In genomic region chr9:112796485-112796884, GRCh38 we compare ENCODE assay signal across 25 cellular contexts. TPM values are rescaled to one million over a fixed set of nuclear protein-coding genes. Genes with fewer than 3 reads are reported as not detected.
DNase-seq lines count a peak whose midpoint lies in the region; ATAC-seq, FAIRE-seq and TF ChIP-seq lines count a peak whose summit lies in the region.
"Had no signal": no experiment of that assay in that cellular context is flagged by ENCODE, and none has a peak within 500 bp of the region (broad histone marks: within the 10 kb centered on the region; RNA-seq: fewer than 3 reads in every experiment).

No MANE protein-coding gene starts in this region.

- H3K4me2 ChIP-seq in IMR-90 (ENCODE audit: low read depth, low read length) (no peak overlapping the region), K562 (ENCODE audit: insufficient read depth, low read length) (no peak overlapping the region)
- H3K4me2 ChIP-seq: A549; BLaER1 treated with 17β-estradiol and CSF1 and Interleukin-3, amounts not matched to agents 10 nM and 100 nM had no signal

- H2BK15ac ChIP-seq in IMR-90 (ENCODE audit: low read depth, low read length) = no peak overlapping the region

- POLR2A ChIA-PET in IMR-90 (lab: Charles Lee; ENCODE audit: unreplicated experiment) (no interaction called here), K562 (lab: Yijun Ruan, JAX) (no interaction called here)

- H3K4ac ChIP-seq in IMR-90 (ENCODE audit: low read depth, low read length) = no peak overlapping the region

- H3K56ac ChIP-seq in IMR-90 (ENCODE audit: extremely low read depth, insufficient read depth, low read length) = no peak overlapping the region

- no peak overlapping the region for H3K18ac ChIP-seq in IMR-90 (ENCODE audit: low read depth, low read length)

- no peak overlapping the region for H2BK20ac ChIP-seq in IMR-90 (ENCODE audit: low read depth, low read length)

- H4K20me1 ChIP-seq in IMR-90 (ENCODE audit: insufficient read depth, low read length) = peaks cover 14% of the 10 kb centered on the region
- 0 out of 2 replicates have a peak, but pooled peaks cover 3% of the 10 kb centered on the region for H4K20me1 ChIP-seq in K562 (replicated peaks; ENCODE audit: control insufficient read depth, insufficient read depth, low read length)

- H4K5ac ChIP-seq in IMR-90 (ENCODE audit: low read depth, low read length) = no peak overlapping the region

- TF ChIP-seq CTCF in IMR-90 (conservative IDR thresholded peaks at IDR 0.05; ENCODE audit: low read depth, low read length) (no peak), K562 (IDR thresholded peaks at IDR 0.05 in 2 of 3, conservative IDR thresholded peaks at IDR 0.05 in 1 of 3; ENCODE audit: insufficient read depth in 2 of 3, low read depth in 1 of 3, low read length in 3 of 3) (no peak), lower lobe of right lung (IDR thresholded peaks at IDR 0.05) (no peak), left lung (IDR thresholded peaks at IDR 0.05) (no peak), coronary artery (IDR thresholded peaks at IDR 0.05) (no peak)

- H3K23ac ChIP-seq in IMR-90 (ENCODE audit: low read depth, low read length) = no peak overlapping the region

- intact Hi-C loops in IMR-90 (cut with micrococcal nuclease) = no loop called here
- intact Hi-C loops in K562 (cut with micrococcal nuclease) = loop anchor here (10.0 kb wide), 4 partner anchors 132 to 702 kb away; no protein-coding TSS in a partner anchor
- intact Hi-C loops in lower lobe of right lung (cut with DNase I) = no loop called here
- intact Hi-C loops in left lung (cut with DNase I) = no loop called here
- intact Hi-C loops in left colon (cut with DNase I, micrococcal nuclease) = no loop called here

- BruUV-seq in IMR-90 (replicated peaks; lab: Mats Ljungman, UMichigan) = no TSS peak
- no TSS peak for BruUV-seq in K562 (replicated peaks; lab: Mats Ljungman, UMichigan)

- H3K9me1 ChIP-seq in IMR-90 (ENCODE audit: insufficient read depth, low read length) (peaks cover 3% of the 10 kb centered on the region; the same call in 1 of the 2 replicates), K562 (ENCODE audit: control insufficient read depth, insufficient read depth, low read length) (peaks cover 4% of the 10 kb centered on the region)

- dilution Hi-C loops in IMR-90 (cut with HindIII; ENCODE audit: low sequenced_read_pairs, unreplicated experiment) = no loop called here

- TF ChIP-seq POLR2A in IMR-90 (IDR thresholded peaks at IDR 0.05; ENCODE audit: low read depth, low read length) = no peak
- TF ChIP-seq POLR2A in K562 (conservative IDR thresholded peaks at IDR 0.05) = no peak

- H3K4me3 ChIP-seq in IMR-90 (ENCODE audit: insufficient read depth, low read depth, low read length) (no peak overlapping the region), K562 (no peak overlapping the region), lower lobe of right lung (no peak overlapping the region), left lung (no peak overlapping the region), coronary artery (no peak overlapping the region)
- H3K4me3 ChIP-seq: A549; BLaER1 treated with 17β-estradiol and CSF1 and Interleukin-3, amounts not matched to agents 10 nM and 100 nM; GM12878; GM23248 had no signal

- no peak for TF ChIP-seq EP300 in K562 (IDR thresholded peaks at IDR 0.05; ENCODE audit: low read length)

- H3K27me3 ChIP-seq in IMR-90 (ENCODE audit: control insufficient read depth, insufficient read depth, low read length) (no peaks in the 10 kb centered on the region), K562 (ENCODE audit: control insufficient read depth in 2 of 2, insufficient read depth in 2 of 2, low read length in 2 of 2) (no peaks in the 10 kb centered on the region), lower lobe of right lung (ENCODE audit: low read depth) (no peaks in the 10 kb centered on the region), left lung (no peaks in the 10 kb centered on the region)
- H3K27me3 ChIP-seq: BE2C; BLaER1 treated with 17β-estradiol and CSF1 and Interleukin-3, amounts not matched to agents 10 nM and 100 nM had no signal

- no peak overlapping the region for H2BK5ac ChIP-seq in IMR-90 (ENCODE audit: low read depth, low read length, poor library complexity, severe bottlenecking)

- ATAC-seq in IMR-90 (ENCODE audit: low read depth) (no peak), K562 (no peak; the same call in 2 of the 3 replicates), lower lobe of right lung (no peak), left lung (no peak), left colon (no peak)
- ATAC-seq: A549, GM12878 had no signal

- TF ChIP-seq RAD21 in IMR-90 (IDR thresholded peaks at IDR 0.05; ENCODE audit: low read length) (no peak), K562 (CRISPR knock-in tag; conservative IDR thresholded peaks at IDR 0.05 in 1 of 2, IDR thresholded peaks at IDR 0.05 in 1 of 2) (no peak)

- no peak overlapping the region for H4K91ac ChIP-seq in IMR-90 (ENCODE audit: insufficient read depth, low read depth, low read length)

- H2AFZ ChIP-seq in IMR-90 (replicated peaks; ENCODE audit: low read length, poor library complexity) (no peak overlapping the region), K562 (ENCODE audit: low read depth, low read length) (no peak overlapping the region)
- H2AFZ ChIP-seq: GM23248 had no signal

- H3K9ac ChIP-seq in IMR-90 (ENCODE audit: low read depth, low read length) = no peak overlapping the region
- H3K9ac ChIP-seq in K562 (ENCODE audit: insufficient read depth in 1 of 2, low read depth in 2 of 2, low read length in 2 of 2) = no peak overlapping the region
- H3K9ac ChIP-seq: BLaER1 treated with 17β-estradiol and CSF1 and Interleukin-3, amounts not matched to agents 10 nM and 100 nM; GM23248 had no signal

- no peak overlapping the region for H2BK120ac ChIP-seq in IMR-90 (ENCODE audit: low read depth, low read length)

- in situ Hi-C loops in IMR-90 (cut with MboI; ENCODE audit: low sequenced_read_pairs) = no loop called here
- in situ Hi-C loops in K562 (cut with MboI) = no loop called here

- peaks cover 14 to 26% of the 10 kb centered on the region in 2 experiments; a peak in 3 of 4 replicates for H3K79me1 ChIP-seq in IMR-90 (ENCODE audit: low read depth in 1 of 2, low read length in 2 of 2)

- WGBS in IMR-90 (ENCODE audit: extremely low coverage in 2 of 2, insufficient read length in 1 of 2), 2 experiments = 100% methylated on average over 1 of the region's 8 CpGs; no CpG with 5 or more reads in 1 of the 2 experiments
- WGBS in K562 (ENCODE audit: insufficient coverage, low coverage, missing lambda C conversion rate) = 68% methylated on average over 8 of the region's 8 CpGs

- no peaks in the 10 kb centered on the region for H3K36me3 ChIP-seq in IMR-90 (ENCODE audit: control insufficient read depth, insufficient read depth, low read length)
- no peaks in the 10 kb centered on the region for H3K36me3 ChIP-seq in K562 (ENCODE audit: control insufficient read depth, insufficient read depth, low read length)
- no peaks in the 10 kb centered on the region for H3K36me3 ChIP-seq in lower lobe of right lung
- H3K36me3 ChIP-seq in left lung = no peaks in the 10 kb centered on the region
- H3K36me3 ChIP-seq: BE2C had no signal

- DNase-seq in IMR-90 (no peak), K562 (ENCODE audit: extremely low read depth in 1 of 4, low spot score in 3 of 4) (no peak), lower lobe of right lung (no peak), substantia nigra (lab: John Stamatoyannopoulos, UW) (no peak), left lung (no peak), coronary artery (ENCODE audit: low spot score) (no peak), left colon (no peak)
- DNase-seq: 8988T; ACHN; AML-193; BE2C; CD4-positive, alpha-beta T cell; CD8-positive, alpha-beta memory T cell; DMS 273 treated with DMSO at 0.1 percent for 48 hours; DMS79; EL; GDM1; GM23248; H9; HFFc6 had no signal

- no peak overlapping the region for H3K27ac ChIP-seq in IMR-90 (ENCODE audit: insufficient read depth, low read length)
- no peak overlapping the region for H3K27ac ChIP-seq in K562 (ENCODE audit: extremely low read depth, low read depth, low read length)
- H3K27ac ChIP-seq in lower lobe of right lung = peak overlapping the region; percentile 1
- peak overlapping the region; percentile 7 for H3K27ac ChIP-seq in substantia nigra (ENCODE audit: low read depth, low read length, poor library complexity, severe bottlenecking)
- no peak overlapping the region for H3K27ac ChIP-seq in left lung
- peak overlapping the region in 1 of 2 donors; percentile 40 for H3K27ac ChIP-seq in coronary artery
- H3K27ac ChIP-seq: A549; BLaER1 treated with 17β-estradiol and CSF1 and Interleukin-3, amounts not matched to agents 10 nM and 100 nM; GM23248 had no signal

- no peaks in the 10 kb centered on the region for H3K79me2 ChIP-seq in K562 (ENCODE audit: control insufficient read depth, insufficient read depth, low read length)

- CTCF ChIA-PET in IMR-90 (lab: Yijun Ruan, JAX) = no interaction called here
- CTCF ChIA-PET in K562 (lab: Yijun Ruan, JAX; ENCODE audit: low intra/inter-chr PET ratio) = no interaction called here

- no peak overlapping the region for H2AK5ac ChIP-seq in IMR-90 (ENCODE audit: low read depth, low read length)

- H3K9me3 ChIP-seq in IMR-90 (ENCODE audit: control insufficient read depth, insufficient read depth, low read length) (no peaks in the 10 kb centered on the region), K562 (replicated peaks; ENCODE audit: control insufficient read depth, insufficient read depth, low read depth, low read length) (no peaks in the 10 kb centered on the region), lower lobe of right lung (no peaks in the 10 kb centered on the region), left lung (no peaks in the 10 kb centered on the region)
- H3K9me3 ChIP-seq: A549; BE2C; BLaER1 treated with 17β-estradiol and CSF1 and Interleukin-3, amounts not matched to agents 10 nM and 100 nM had no signal

- no peak overlapping the region for H3K14ac ChIP-seq in IMR-90 (replicated peaks; ENCODE audit: low read depth, low read length)

- H4K8ac ChIP-seq in IMR-90 (ENCODE audit: low read depth in 2 of 2, low read length in 2 of 2) = no peak overlapping the region

- no peak for FAIRE-seq in K562 (lab: Jason Lieb, UNC)
- FAIRE-seq: A549, D721Med, GM12878, GM19239 had no signal

- H2AK9ac ChIP-seq in IMR-90 (replicated peaks; ENCODE audit: low read depth, low read length, poor library complexity) = no peak overlapping the region

- peaks cover 6% of the 10 kb centered on the region; the same call in 1 of the 2 replicates for H3K4me1 ChIP-seq in IMR-90 (ENCODE audit: control insufficient read depth, insufficient read depth, low read length)
- H3K4me1 ChIP-seq in K562 (replicated peaks in 1 of 2; ENCODE audit: control insufficient read depth in 2 of 2, insufficient read depth in 2 of 2, low read length in 2 of 2) = no peaks in the 10 kb centered on the region; a peak in 1 of 5 replicates
- H3K4me1 ChIP-seq in lower lobe of right lung = peaks cover 21% of the 10 kb centered on the region
- H3K4me1 ChIP-seq in left lung = peaks cover 0 to 15% of the 10 kb centered on the region in 2 donors
- H3K4me1 ChIP-seq: A549, BE2C had no signal

RNA-seq across cellular contexts. Expression of gene SNX30, which starts 45.9 kb away (rescaled TPM):
- total RNA-seq in IMR-90 (2012; rRNA removed) = 18.8 and 23.6 TPM in 2 replicates
- 7.6 and 8.0 TPM in 2 replicates for polyA plus RNA-seq in IMR-90 (2012; rRNA removed)
- 2.0 and 2.5 TPM in 2 replicates for polyA plus RNA-seq in IMR-90 (2012; cell fraction: cytosol; rRNA removed)
- 4.3 and 18.5 TPM in 2 replicates for polyA plus RNA-seq in IMR-90 (2012; cell fraction: nucleus; rRNA removed; ENCODE audit: low replicate concordance)
- total RNA-seq in K562 (2011; cell fraction: chromatin; rRNA removed; ENCODE audit: low replicate concordance) = 5.4 and 7.0 TPM in 2 replicates
- 2.7 and 2.9 TPM in 2 replicates for total RNA-seq in K562 (2011; cell fraction: nucleolus; rRNA removed)
- total RNA-seq in K562 (2011; cell fraction: nucleoplasm; rRNA removed) = 5.1 and 7.3 TPM in 2 replicates
- 3.3 and 3.6 TPM in 2 replicates for total RNA-seq in K562 (2014; rRNA removed)
- total RNA-seq in K562 (2014; rRNA removed; fragmentation: Illumina TruSeq; extraction: Trizol) = 4.5 and 5.0 TPM in 2 replicates
- 4.9 and 5.9 TPM in 2 replicates for total RNA-seq in K562 (2015; rRNA removed; fragmentation: Illumina TruSeq; extraction: Trizol)
- total RNA-seq in K562 (2021) = 4.2 and 4.8 TPM in 2 replicates
- polyA plus RNA-seq in K562 (2011; rRNA removed) = 2.4 and 3.1 TPM in 2 replicates
- polyA plus RNA-seq in K562 (2011; cell fraction: cytosol; rRNA removed) = 1.3 and 2.7 TPM in 2 replicates
- 4.7 and 4.8 TPM in 2 replicates for polyA plus RNA-seq in K562 (2011; cell fraction: nucleus; rRNA removed)
- 3.2 and 3.8 TPM in 2 replicates for polyA plus RNA-seq in K562 (2012)
- 3.9 and 4.4 TPM in 2 replicates for polyA plus RNA-seq in K562 (2014; fragmentation: Illumina TruSeq; extraction: Trizol)
- under 1 TPM; 0.76 to 0.99 TPM for polyA plus RNA-seq in K562 (2014; fragmentation: Nextera tagmentation; extraction: Ambion mirVana)
- 2.9 and 10.6 TPM in 2 replicates for polyA plus RNA-seq in K562 (2014; rRNA removed)
- polyA minus RNA-seq in K562 (2011; rRNA and poly(A)+ RNA removed) = 6.5 and 8.2 TPM in 2 replicates
- 2.8 and 3.0 TPM in 2 replicates for polyA minus RNA-seq in K562 (2011; cell fraction: cytosol; rRNA and poly(A)+ RNA removed)
- 1.6 and 2.8 TPM in 2 replicates for polyA minus RNA-seq in K562 (2011; cell fraction: nucleus; rRNA and poly(A)+ RNA removed)
- total RNA-seq in lower lobe of right lung = 67.5 TPM
- 10 to 100 TPM; 51.2 to 69.4 TPM for total RNA-seq in left lung
- 10 to 100 TPM; 30.7 to 35.3 TPM for total RNA-seq in left colon

Comparison
In these comparisons a context has a peak if more than half of its experiments do, and no peak if none do; other contexts are left out.
1. H3K27ac ChIP-seq: peak in lower lobe of right lung (single experiment) and substantia nigra (single experiment); none in IMR-90 (single experiment), K562 (single experiment) and left lung (0 of 2).